1 cellular context compared by ENCODE assay signal in genomic region chr16:18777664-18778063, GRCh38.
TF ChIP-seq lines count a peak whose summit lies in the region.
"Not testable (repeated sequence)": the region's sequence is repeated elsewhere in the genome, so short reads cannot be mapped to it uniquely, and the experiment has no call there.

No MANE protein-coding gene starts in this region.

- not testable (repeated sequence) for H3K4me3 ChIP-seq in HEK293 (ENCODE audit: low read depth, low read length)

- not testable (repeated sequence) for H3K36me3 ChIP-seq in HEK293 (ENCODE audit: control insufficient read depth in 2 of 2, insufficient read depth in 1 of 2, low read length in 2 of 2)

- POLR2A ChIA-PET in HEK293 (lab: Yijun Ruan, JAX), result not testable (repeated sequence)

- not testable (repeated sequence) for H3K9me3 ChIP-seq in HEK293 (ENCODE audit: control insufficient read depth, insufficient read depth, low read depth, low read length)

- not testable (repeated sequence) for H3K4me1 ChIP-seq in HEK293 (ENCODE audit: control insufficient read depth, insufficient read depth, low read length)

- not testable (repeated sequence) for TF ChIP-seq CTCF in HEK293 (tag by site-specific recombination; IDR thresholded peaks at IDR 0.05)

- H3K27ac ChIP-seq in HEK293 (ENCODE audit: extremely low read depth, low read depth, low read length), result not testable (repeated sequence)

- CTCF ChIA-PET in HEK293 (lab: Yijun Ruan, JAX), result not testable (repeated sequence)

TF ChIP-seq in HEK293, 187 proteins besides CTCF, POLR2A, EP300 and RAD21:
- TF ChIP-seq SCRT2 (tag by site-specific recombination; IDR thresholded peaks at IDR 0.05) (0 out of 2 replicates have a peak, but pooled peaks have one; percentile 29), ZNF184 (tag by site-specific recombination; IDR thresholded peaks at IDR 0.05) (peak; percentile 95)
